8 cellular contexts compared by ENCODE assay signal in genomic region chr1:155206891-155207577, GRCh38. TPM values are rescaled to one million over a fixed set of nuclear protein-coding genes. Genes with fewer than 3 reads are reported as not detected.
DNase-seq lines count a peak whose midpoint lies in the region; ATAC-seq and TF ChIP-seq lines count a peak whose summit lies in the region.

No MANE protein-coding gene starts in this region.

- DNase-seq in Daoy (ENCODE audit: low read depth) (peak; percentile 80), MG63 (peak; percentile 76), RWPE1 (ENCODE audit: low spot score) (peak; percentile 75), fibroblast of the conjunctiva (ENCODE audit: low read depth) (peak; percentile 69), neural crest cell (ENCODE audit: low read depth, low spot score) (peak; percentile 85)
- peak; percentile 84 for DNase-seq in activated T-helper 2 cell treated with anti-CD3 and anti-CD28 coated beads, Interferon-gamma antibody, Interleukin-2, Interleukin-4, amounts not matched to agents 10 μg/mL and 5 μg/mL and 100 μg/mL, durations not matched to agents 14 hours and 24 hours and 36 hours (ENCODE audit: low spot score)
- peak; percentile 88 to 89 for DNase-seq in stimulated activated naive CD8-positive, alpha-beta T cell treated with anti-CD3 and anti-CD28 coated beads, Interleukin-15, amount 100 ng/mL, for 72 hours

- H3K9me3 ChIP-seq in MG63 = no peaks in the 10 kb centered on the region

- no peak overlapping the region; the same call in 1 of the 2 replicates for H3K4me3 ChIP-seq in MG63

- peak overlapping the region; percentile 94 for H3K27ac ChIP-seq in RWPE1

- TF ChIP-seq CTCF in RWPE1 (conservative IDR thresholded peaks at IDR 0.05; ENCODE audit: low read depth) = peak; percentile 89
- peak; percentile 87 for TF ChIP-seq CTCF in neural crest cell (conservative IDR thresholded peaks at IDR 0.05)

- POLR2A ChIA-PET in RWPE1 (lab: Yijun Ruan, JAX; ENCODE audit: low non-redundant PET) = interaction anchor here (1.0 kb wide), 1 partner anchor 20 kb away, joined by 3 read pairs; no protein-coding TSS in a partner anchor

- H3K4me3 Mint-ChIP-seq in activated T-helper 2 cell treated with anti-CD3 and anti-CD28 coated beads, Interferon-gamma antibody, Interleukin-2, Interleukin-4, amounts not matched to agents 10 μg/mL and 5 μg/mL and 100 μg/mL, durations not matched to agents 14 hours and 24 hours and 36 hours (ENCODE audit: low read depth) = peak overlapping the region; percentile 60
- peak overlapping the region; percentile 94 for H3K4me3 Mint-ChIP-seq in neural crest cell
- H3K4me3 Mint-ChIP-seq in stimulated activated naive CD8-positive, alpha-beta T cell treated with anti-CD3 and anti-CD28 coated beads, Interleukin-15, amount 100 ng/mL, for 72 hours = peak overlapping the region; percentile 63 to 69

- H3K9me3 Mint-ChIP-seq in activated T-helper 2 cell treated with anti-CD3 and anti-CD28 coated beads, Interferon-gamma antibody, Interleukin-2, Interleukin-4, amounts not matched to agents 10 μg/mL and 5 μg/mL and 100 μg/mL, durations not matched to agents 14 hours and 24 hours and 36 hours = no peaks in the 10 kb centered on the region
- no peaks in the 10 kb centered on the region for H3K9me3 Mint-ChIP-seq in neural crest cell
- no peaks in the 10 kb centered on the region for H3K9me3 Mint-ChIP-seq in stimulated activated naive CD8-positive, alpha-beta T cell treated with anti-CD3 and anti-CD28 coated beads, Interleukin-15, amount 100 ng/mL, for 72 hours

- peaks cover 24% of the 10 kb centered on the region for H3K4me1 Mint-ChIP-seq in activated T-helper 2 cell treated with anti-CD3 and anti-CD28 coated beads, Interferon-gamma antibody, Interleukin-2, Interleukin-4, amounts not matched to agents 10 μg/mL and 5 μg/mL and 100 μg/mL, durations not matched to agents 14 hours and 24 hours and 36 hours (ENCODE audit: low read depth)
- peaks cover 52% of the 10 kb centered on the region for H3K4me1 Mint-ChIP-seq in neural crest cell
- H3K4me1 Mint-ChIP-seq in stimulated activated naive CD8-positive, alpha-beta T cell treated with anti-CD3 and anti-CD28 coated beads, Interleukin-15, amount 100 ng/mL, for 72 hours = peaks cover 47% of the 10 kb centered on the region

- H3K27me3 Mint-ChIP-seq in activated T-helper 2 cell treated with anti-CD3 and anti-CD28 coated beads, Interferon-gamma antibody, Interleukin-2, Interleukin-4, amounts not matched to agents 10 μg/mL and 5 μg/mL and 100 μg/mL, durations not matched to agents 14 hours and 24 hours and 36 hours (ENCODE audit: low read depth) = no peaks in the 10 kb centered on the region
- H3K27me3 Mint-ChIP-seq in neural crest cell (ENCODE audit: low read depth) = peaks cover 47% of the 10 kb centered on the region
- no peaks in the 10 kb centered on the region for H3K27me3 Mint-ChIP-seq in stimulated activated naive CD8-positive, alpha-beta T cell treated with anti-CD3 and anti-CD28 coated beads, Interleukin-15, amount 100 ng/mL, for 72 hours

- CTCF ChIA-PET in RWPE1 (lab: Yijun Ruan, JAX) = interaction anchor here (0.6 to 2.3 kb wide), 16 partner anchors 11 to 470 kb away, joined by 3 to 22 read pairs (median 4); partner anchors contain the start of genes ENTREP3 and KRTCAP2

- H3K27ac Mint-ChIP-seq in activated T-helper 2 cell treated with anti-CD3 and anti-CD28 coated beads, Interferon-gamma antibody, Interleukin-2, Interleukin-4, amounts not matched to agents 10 μg/mL and 5 μg/mL and 100 μg/mL, durations not matched to agents 14 hours and 24 hours and 36 hours = peak overlapping the region; percentile 74
- peak overlapping the region; percentile 98 for H3K27ac Mint-ChIP-seq in neural crest cell (ENCODE audit: unreplicated experiment)
- peak overlapping the region; percentile 76 to 86 for H3K27ac Mint-ChIP-seq in stimulated activated naive CD8-positive, alpha-beta T cell treated with anti-CD3 and anti-CD28 coated beads, Interleukin-15, amount 100 ng/mL, for 72 hours

- intact Hi-C loops in activated T-helper 2 cell treated with anti-CD3 and anti-CD28 coated beads, Interferon-gamma antibody, Interleukin-2, Interleukin-4, amounts not matched to agents 10 μg/mL and 5 μg/mL and 100 μg/mL, durations not matched to agents 14 hours and 24 hours and 36 hours (cut with micrococcal nuclease) = loop anchor here (5.0 kb wide), 3 partner anchors 35 to 845 kb away; partner anchors contain the start of genes HCN3, LAMTOR2 and UBQLN4

- ATAC-seq in stimulated activated naive CD8-positive, alpha-beta T cell treated with anti-CD3 and anti-CD28 coated beads, Interleukin-15, amount 100 ng/mL, for 72 hours = peak; percentile 59
- ATAC-seq in GM18858 (IDR thresholded peaks at IDR 0.05; ENCODE audit: unreplicated experiment) = no peak

- no peaks in the 10 kb centered on the region for H3K27me3 ChIP-seq in MG63

- H3K36me3 ChIP-seq in MG63 = peaks cover 2% of the 10 kb centered on the region; the same call in 1 of the 2 replicates

- H3K36me3 Mint-ChIP-seq in activated T-helper 2 cell treated with anti-CD3 and anti-CD28 coated beads, Interferon-gamma antibody, Interleukin-2, Interleukin-4, amounts not matched to agents 10 μg/mL and 5 μg/mL and 100 μg/mL, durations not matched to agents 14 hours and 24 hours and 36 hours (ENCODE audit: low read depth) = peaks cover 5% of the 10 kb centered on the region
- H3K36me3 Mint-ChIP-seq in neural crest cell (ENCODE audit: low read depth) = peaks cover 18% of the 10 kb centered on the region

RNA-seq across cellular contexts. Expression of gene THBS3, which starts 0.7 kb away (rescaled TPM):
- total RNA-seq in Daoy (2014; rRNA removed; shearing (Covaris generic)) = 2.9 and 3.2 TPM in 2 replicates
- total RNA-seq in MG63 (2014; rRNA removed; shearing (Covaris generic); ENCODE audit: low replicate concordance) = 9.1 and 11.0 TPM in 2 replicates
- total RNA-seq in activated T-helper 2 cell treated with anti-CD3 and anti-CD28 coated beads, Interferon-gamma antibody, Interleukin-2, Interleukin-4, amounts not matched to agents 10 μg/mL and 5 μg/mL and 100 μg/mL, durations not matched to agents 14 hours and 24 hours and 36 hours = 10.4 and 13.1 TPM in 2 replicates
- total RNA-seq in neural crest cell = 21.4 TPM in 2 replicates

RNA-seq across cellular contexts. Expression of gene MTX1, which starts 1.5 kb away (rescaled TPM):
- total RNA-seq in Daoy (2014; rRNA removed; shearing (Covaris generic)) = 81.3 and 96.7 TPM in 2 replicates
- 97.2 and 100 TPM in 2 replicates for total RNA-seq in MG63 (2014; rRNA removed; shearing (Covaris generic); ENCODE audit: low replicate concordance)
- 58.6 and 64.0 TPM in 2 replicates for total RNA-seq in activated T-helper 2 cell treated with anti-CD3 and anti-CD28 coated beads, Interferon-gamma antibody, Interleukin-2, Interleukin-4, amounts not matched to agents 10 μg/mL and 5 μg/mL and 100 μg/mL, durations not matched to agents 14 hours and 24 hours and 36 hours
- total RNA-seq in neural crest cell = 36.0 and 38.3 TPM in 2 replicates

RNA-seq across cellular contexts. Expression of gene TRIM46, which starts 33.4 kb away (rescaled TPM):
- 0.63 and 1.9 TPM in 2 replicates for total RNA-seq in Daoy (2014; rRNA removed; shearing (Covaris generic))
- not detected in 2 replicates for total RNA-seq in MG63 (2014; rRNA removed; shearing (Covaris generic); ENCODE audit: low replicate concordance)
- 10.7 and 11.5 TPM in 2 replicates for total RNA-seq in activated T-helper 2 cell treated with anti-CD3 and anti-CD28 coated beads, Interferon-gamma antibody, Interleukin-2, Interleukin-4, amounts not matched to agents 10 μg/mL and 5 μg/mL and 100 μg/mL, durations not matched to agents 14 hours and 24 hours and 36 hours
- 9.8 and 10.0 TPM in 2 replicates for total RNA-seq in neural crest cell

RNA-seq across cellular contexts. Expression of gene KRTCAP2, which starts 33.9 kb away (rescaled TPM):
- 123 and 131 TPM in 2 replicates for total RNA-seq in Daoy (2014; rRNA removed; shearing (Covaris generic))
- 220 and 236 TPM in 2 replicates for total RNA-seq in MG63 (2014; rRNA removed; shearing (Covaris generic); ENCODE audit: low replicate concordance)
- total RNA-seq in activated T-helper 2 cell treated with anti-CD3 and anti-CD28 coated beads, Interferon-gamma antibody, Interleukin-2, Interleukin-4, amounts not matched to agents 10 μg/mL and 5 μg/mL and 100 μg/mL, durations not matched to agents 14 hours and 24 hours and 36 hours = 237 and 247 TPM in 2 replicates
- 125 and 152 TPM in 2 replicates for total RNA-seq in neural crest cell

RNA-seq across cellular contexts. Expression of gene ENTREP3, which starts 48.2 kb away (rescaled TPM):
- 1.6 and 2.7 TPM in 2 replicates for total RNA-seq in Daoy (2014; rRNA removed; shearing (Covaris generic))
- total RNA-seq in MG63 (2014; rRNA removed; shearing (Covaris generic); ENCODE audit: low replicate concordance) = 7.7 and 9.2 TPM in 2 replicates
- 42.5 and 45.5 TPM in 2 replicates for total RNA-seq in activated T-helper 2 cell treated with anti-CD3 and anti-CD28 coated beads, Interferon-gamma antibody, Interleukin-2, Interleukin-4, amounts not matched to agents 10 μg/mL and 5 μg/mL and 100 μg/mL, durations not matched to agents 14 hours and 24 hours and 36 hours
- total RNA-seq in neural crest cell = 93.1 and 94.3 TPM in 2 replicates
